ENCODE assay signal across 1 cellular context in genomic region chr2:97697252-97698235, GRCh38.
TF ChIP-seq lines count a peak whose summit lies in the region.

No MANE protein-coding gene starts in this region.

TF ChIP-seq in SK-N-SH, 30 proteins besides CTCF, POLR2A, EP300 and RAD21 (continued from another document):
- TF ChIP-seq, protein P1, sequence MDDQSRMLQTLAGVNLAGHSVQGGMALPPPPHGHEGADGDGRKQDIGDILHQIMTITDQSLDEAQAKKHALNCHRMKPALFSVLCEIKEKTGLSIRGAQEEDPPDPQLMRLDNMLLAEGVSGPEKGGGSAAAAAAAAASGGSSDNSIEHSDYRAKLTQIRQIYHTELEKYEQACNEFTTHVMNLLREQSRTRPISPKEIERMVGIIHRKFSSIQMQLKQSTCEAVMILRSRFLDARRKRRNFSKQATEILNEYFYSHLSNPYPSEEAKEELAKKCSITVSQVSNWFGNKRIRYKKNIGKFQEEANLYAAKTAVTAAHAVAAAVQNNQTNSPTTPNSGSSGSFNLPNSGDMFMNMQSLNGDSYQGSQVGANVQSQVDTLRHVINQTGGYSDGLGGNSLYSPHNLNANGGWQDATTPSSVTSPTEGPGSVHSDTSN (IDR thresholded peaks at IDR 0.05) = peak; percentile 68
- TF ChIP-seq NRF1 (IDR thresholded peaks at IDR 0.05; ENCODE audit: low read depth, low read length) (peak; percentile 39), CHD2 (IDR thresholded peaks at IDR 0.05; ENCODE audit: low read length, partially characterized antibody) (peak; percentile 56), SIN3A (IDR thresholded peaks at IDR 0.05; ENCODE audit: borderline replicate concordance, low read depth, low read length) (0 out of 2 replicates have a peak, but pooled peaks have one; percentile 44), TEAD4 (IDR thresholded peaks at IDR 0.05; ENCODE audit: borderline replicate concordance, insufficient read depth) (no peak), FOXM1 (IDR thresholded peaks at IDR 0.05; ENCODE audit: low read depth) (no peak), RFX5 (IDR thresholded peaks at IDR 0.05; ENCODE audit: low read length) (no peak), TCF12 (IDR thresholded peaks at IDR 0.05) (no peak)
- TF ChIP-seq, protein P2, sequence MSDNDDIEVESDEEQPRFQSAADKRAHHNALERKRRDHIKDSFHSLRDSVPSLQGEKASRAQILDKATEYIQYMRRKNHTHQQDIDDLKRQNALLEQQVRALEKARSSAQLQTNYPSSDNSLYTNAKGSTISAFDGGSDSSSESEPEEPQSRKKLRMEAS (IDR thresholded peaks at IDR 0.05; ENCODE audit: low read depth) = no peak
- TF ChIP-seq, protein P3, sequence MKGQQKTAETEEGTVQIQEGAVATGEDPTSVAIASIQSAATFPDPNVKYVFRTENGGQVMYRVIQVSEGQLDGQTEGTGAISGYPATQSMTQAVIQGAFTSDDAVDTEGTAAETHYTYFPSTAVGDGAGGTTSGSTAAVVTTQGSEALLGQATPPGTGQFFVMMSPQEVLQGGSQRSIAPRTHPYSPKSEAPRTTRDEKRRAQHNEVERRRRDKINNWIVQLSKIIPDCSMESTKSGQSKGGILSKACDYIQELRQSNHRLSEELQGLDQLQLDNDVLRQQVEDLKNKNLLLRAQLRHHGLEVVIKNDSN (IDR thresholded peaks at IDR 0.05; ENCODE audit: borderline replicate concordance, low read depth) = no peak
